8 cellular contexts compared by ENCODE assay signal in the genomic region with DNA sequence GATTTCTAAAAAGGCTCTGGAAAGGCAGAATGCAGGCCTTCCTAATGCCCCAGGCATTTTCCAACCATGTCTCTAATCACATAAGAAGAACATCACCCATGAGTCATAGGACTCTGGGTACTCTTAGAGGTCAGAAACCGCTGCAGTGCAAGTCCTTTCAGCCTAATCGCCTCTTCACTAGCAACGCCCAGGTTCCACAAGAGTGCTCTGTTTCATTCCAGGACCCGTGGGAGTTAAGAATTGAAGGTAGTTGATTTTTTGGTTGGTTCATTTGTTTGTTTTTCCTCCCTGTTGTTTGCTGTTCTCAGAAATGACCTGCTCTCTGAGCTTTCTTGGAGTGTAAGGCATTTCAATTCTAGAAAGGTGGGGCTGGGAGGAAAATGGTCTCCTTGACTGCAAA.
DNase-seq lines count a peak whose midpoint lies in the region; ATAC-seq, FAIRE-seq and TF ChIP-seq lines count a peak whose summit lies in the region.

No MANE protein-coding gene starts in this region.

- ATAC-seq in activated CD8-positive, alpha-beta T cell treated with anti-CD3 and anti-CD28 coated beads for 36 hours: peak; percentile 19
- ATAC-seq in activated CD8-positive, alpha-beta T cell treated with anti-CD3 and anti-CD28 coated beads, Interleukin-2, amount 10 ng/mL, durations not matched to agents 7 days and 5 days: no peak
- ATAC-seq in HG03025 (IDR thresholded peaks at IDR 0.05; ENCODE audit: low FRiP score, unreplicated experiment): peak; percentile 48

- no peaks in the 10 kb centered on the region for H3K9me3 ChIP-seq in keratinocyte (ENCODE audit: control insufficient read depth, low read depth, low read length)

- DNase-seq in activated CD8-positive, alpha-beta T cell treated with anti-CD3 and anti-CD28 coated beads for 36 hours: peak; percentile 40
- DNase-seq in activated CD8-positive, alpha-beta T cell treated with anti-CD3 and anti-CD28 coated beads, Interleukin-2, amount 10 ng/mL, durations not matched to agents 7 days and 5 days: no peak
- peak; percentile 94 for DNase-seq in RWPE1 (ENCODE audit: low spot score)
- DNase-seq in keratinocyte (ENCODE audit: low read depth, low spot score): no peak
- no peak for DNase-seq in Kasumi-1 (lab: John Stamatoyannopoulos, UW)
- DNase-seq in inferior parietal cortex (ENCODE audit: extremely low spot score): no peak
- DNase-seq in endothelial cell (ENCODE audit: low spot score): no peak

- H3K4me1 ChIP-seq in keratinocyte (ENCODE audit: control insufficient read depth, extremely low read depth, insufficient read depth, low read length): peaks cover 24% of the 10 kb centered on the region

- TF ChIP-seq CTCF in activated CD8-positive, alpha-beta T cell treated with anti-CD3 and anti-CD28 coated beads for 36 hours (IDR thresholded peaks at IDR 0.05): no peak
- TF ChIP-seq CTCF in RWPE1 (conservative IDR thresholded peaks at IDR 0.05; ENCODE audit: low read depth): no peak
- TF ChIP-seq CTCF in keratinocyte (optimal IDR thresholded peaks at IDR 0.05 in 1 of 3, IDR thresholded peaks at IDR 0.05 in 1 of 3, conservative IDR thresholded peaks at IDR 0.05 in 1 of 3; ENCODE audit: extremely low read depth in 1 of 3, insufficient read depth in 2 of 3, low read length in 3 of 3): no peak
- no peak for TF ChIP-seq CTCF in endothelial cell (IDR thresholded peaks at IDR 0.05; ENCODE audit: unreplicated experiment)

- POLR2A ChIA-PET in activated CD8-positive, alpha-beta T cell treated with anti-CD3 and anti-CD28 coated beads for 36 hours (lab: Charles Lee): no interaction called here
- POLR2A ChIA-PET in activated CD8-positive, alpha-beta T cell treated with anti-CD3 and anti-CD28 coated beads, Interleukin-2, amount 10 ng/mL, durations not matched to agents 7 days and 5 days (lab: Charles Lee): no interaction called here
- POLR2A ChIA-PET in RWPE1 (lab: Yijun Ruan, JAX; ENCODE audit: low non-redundant PET): no interaction called here

- intact Hi-C loops in activated CD8-positive, alpha-beta T cell treated with anti-CD3 and anti-CD28 coated beads for 36 hours (cut with micrococcal nuclease): no loop called here

- peak; percentile 91 for FAIRE-seq in keratinocyte (lab: Jason Lieb, UNC)

- H3K9me1 ChIP-seq in keratinocyte (ENCODE audit: control insufficient read depth, extremely low read depth, insufficient read depth, low read length): no peaks in the 10 kb centered on the region

- H3K4me3 ChIP-seq in keratinocyte (ENCODE audit: control insufficient read depth in 2 of 3, extremely low read depth in 1 of 3, insufficient read depth in 2 of 3, low read depth in 1 of 3, low read length in 3 of 3): no peak overlapping the region

- H3K4me2 ChIP-seq in keratinocyte (ENCODE audit: control insufficient read depth, extremely low read depth, insufficient read depth, low read depth, low read length): peak overlapping the region; percentile 66

- dilution Hi-C loops in keratinocyte (cut with MboI; ENCODE audit: extremely low pct_ligation_motif_present, low sequenced_read_pairs): no loop called here

- no peaks in the 10 kb centered on the region for H3K27me3 Mint-ChIP-seq in activated CD8-positive, alpha-beta T cell treated with anti-CD3 and anti-CD28 coated beads for 36 hours
- H3K27me3 Mint-ChIP-seq in activated CD8-positive, alpha-beta T cell treated with anti-CD3 and anti-CD28 coated beads, Interleukin-2, amount 10 ng/mL, durations not matched to agents 7 days and 5 days (ENCODE audit: low read depth): no peaks in the 10 kb centered on the region
- peaks cover 4% of the 10 kb centered on the region for H3K27me3 Mint-ChIP-seq in endothelial cell (ENCODE audit: unreplicated experiment)

- CTCF ChIA-PET in activated CD8-positive, alpha-beta T cell treated with anti-CD3 and anti-CD28 coated beads for 36 hours (lab: Charles Lee): interaction anchor here (1.0 kb wide), 2 partner anchors 11 to 157 kb away, joined by 3 read pairs; no protein-coding TSS in a partner anchor
- CTCF ChIA-PET in activated CD8-positive, alpha-beta T cell treated with anti-CD3 and anti-CD28 coated beads, Interleukin-2, amount 10 ng/mL, durations not matched to agents 7 days and 5 days (lab: Charles Lee): interaction anchor here (0.9 to 1.9 kb wide), 6 partner anchors 10 to 156 kb away, joined by 3 to 6 read pairs (median 3); no protein-coding TSS in a partner anchor
- CTCF ChIA-PET in RWPE1 (lab: Yijun Ruan, JAX): interaction anchor here (0.6 kb wide), 2 partner anchors 119 to 132 kb away, joined by 3 to 4 read pairs; no protein-coding TSS in a partner anchor

- H3K27ac Mint-ChIP-seq in activated CD8-positive, alpha-beta T cell treated with anti-CD3 and anti-CD28 coated beads for 36 hours: peak overlapping the region; percentile 69
- H3K27ac Mint-ChIP-seq in activated CD8-positive, alpha-beta T cell treated with anti-CD3 and anti-CD28 coated beads, Interleukin-2, amount 10 ng/mL, durations not matched to agents 7 days and 5 days: no peak overlapping the region
- H3K27ac Mint-ChIP-seq in endothelial cell (ENCODE audit: unreplicated experiment): no peak overlapping the region

- H3K27ac ChIP-seq in RWPE1 (no peak overlapping the region), keratinocyte (ENCODE audit: control insufficient read depth, insufficient read depth, low read length) (no peak overlapping the region)

- no peaks in the 10 kb centered on the region for H3K36me3 ChIP-seq in keratinocyte (ENCODE audit: control insufficient read depth in 2 of 2, extremely low read depth in 1 of 2, insufficient read depth in 2 of 2, low read length in 2 of 2)

- no peaks in the 10 kb centered on the region for H3K9me3 Mint-ChIP-seq in activated CD8-positive, alpha-beta T cell treated with anti-CD3 and anti-CD28 coated beads for 36 hours
- peaks cover 5% of the 10 kb centered on the region for H3K9me3 Mint-ChIP-seq in activated CD8-positive, alpha-beta T cell treated with anti-CD3 and anti-CD28 coated beads, Interleukin-2, amount 10 ng/mL, durations not matched to agents 7 days and 5 days (ENCODE audit: insufficient read depth)
- H3K9me3 Mint-ChIP-seq in endothelial cell (ENCODE audit: unreplicated experiment): no peaks in the 10 kb centered on the region

- H3K4me3 Mint-ChIP-seq in activated CD8-positive, alpha-beta T cell treated with anti-CD3 and anti-CD28 coated beads for 36 hours: no peak overlapping the region
- H3K4me3 Mint-ChIP-seq in activated CD8-positive, alpha-beta T cell treated with anti-CD3 and anti-CD28 coated beads, Interleukin-2, amount 10 ng/mL, durations not matched to agents 7 days and 5 days: no peak overlapping the region
- H3K4me3 Mint-ChIP-seq in endothelial cell (ENCODE audit: unreplicated experiment): no peak overlapping the region

- H3K27me3 ChIP-seq in keratinocyte (ENCODE audit: control insufficient read depth, extremely low read depth, insufficient read depth, low read length): no peaks in the 10 kb centered on the region

- H3K36me3 Mint-ChIP-seq in activated CD8-positive, alpha-beta T cell treated with anti-CD3 and anti-CD28 coated beads for 36 hours (ENCODE audit: low read depth): no peaks in the 10 kb centered on the region
- H3K36me3 Mint-ChIP-seq in activated CD8-positive, alpha-beta T cell treated with anti-CD3 and anti-CD28 coated beads, Interleukin-2, amount 10 ng/mL, durations not matched to agents 7 days and 5 days (ENCODE audit: low read depth): no peaks in the 10 kb centered on the region
- H3K36me3 Mint-ChIP-seq in endothelial cell (ENCODE audit: low read depth, unreplicated experiment): no peaks in the 10 kb centered on the region

- H4K20me1 ChIP-seq in keratinocyte (ENCODE audit: control insufficient read depth, extremely low read depth, insufficient read depth, low read length): no peaks in the 10 kb centered on the region

- H3K79me2 ChIP-seq in keratinocyte (ENCODE audit: control insufficient read depth, insufficient read depth, low read length): no peaks in the 10 kb centered on the region

- H3K4me1 Mint-ChIP-seq in activated CD8-positive, alpha-beta T cell treated with anti-CD3 and anti-CD28 coated beads for 36 hours (ENCODE audit: low read depth): peaks cover 45% of the 10 kb centered on the region
- H3K4me1 Mint-ChIP-seq in activated CD8-positive, alpha-beta T cell treated with anti-CD3 and anti-CD28 coated beads, Interleukin-2, amount 10 ng/mL, durations not matched to agents 7 days and 5 days (ENCODE audit: low read depth): peaks cover 34% of the 10 kb centered on the region
- H3K4me1 Mint-ChIP-seq in endothelial cell (ENCODE audit: unreplicated experiment): peaks cover 10% of the 10 kb centered on the region

- H3K9ac ChIP-seq in keratinocyte (ENCODE audit: control insufficient read depth, extremely low read depth, insufficient read depth, low read length): no peak overlapping the region

- no peak overlapping the region for H2AFZ ChIP-seq in keratinocyte (ENCODE audit: control insufficient read depth, low read length)

Comparison
In these comparisons a context has a peak if more than half of its experiments do, and no peak if none do; other contexts are left out.
1. DNase-seq: peak in activated CD8-positive, alpha-beta T cell treated with anti-CD3 and anti-CD28 coated beads for 36 hours (single experiment) and RWPE1 (single experiment); none in activated CD8-positive, alpha-beta T cell treated with anti-CD3 and anti-CD28 coated beads, Interleukin-2, amount 10 ng/mL, durations not matched to agents 7 days and 5 days (single experiment), keratinocyte (single experiment), Kasumi-1 (0 of 2), inferior parietal cortex (single experiment) and endothelial cell (single experiment).